8 cellular contexts compared by ENCODE assay signal in genomic region chrX:46759645-46759974, GRCh38. TPM values are rescaled to one million over a fixed set of nuclear protein-coding genes. Genes with fewer than 3 reads are reported as not detected.
DNase-seq lines count a peak whose midpoint lies in the region; ATAC-seq, FAIRE-seq and TF ChIP-seq lines count a peak whose summit lies in the region.

No MANE protein-coding gene starts in this region.

- no peaks in the 10 kb centered on the region for H3K9me3 ChIP-seq in DND-41 (ENCODE audit: insufficient read depth, low read length, severe bottlenecking)

- no peaks in the 10 kb centered on the region for H3K36me3 Mint-ChIP-seq in nephron progenitor cell (ENCODE audit: low read depth)

- DNase-seq in DND-41 (no peak), NB4 (ENCODE audit: low read depth) (peak; percentile 69), bronchial epithelial cell (ENCODE audit: low read depth) (no peak), nephron progenitor cell (no peak), SKM-1 treated with dmso at 0.1 percent for 144 hours (lab: John Stamatoyannopoulos, UW; ENCODE audit: unreplicated experiment) (no peak), NCI-H187 (lab: John Stamatoyannopoulos, UW) (no peak)
- no peak for DNase-seq in central memory CD4-positive, alpha-beta T cell

- ATAC-seq in DND-41 (ENCODE audit: insufficient read depth, low read depth) (peak; percentile 35; the same call in 1 of the 3 replicates), HG02642 (IDR thresholded peaks at IDR 0.05; ENCODE audit: poor library complexity, unreplicated experiment) (no peak)

- peak overlapping the region; percentile 81 for H3K4me2 ChIP-seq in DND-41 (ENCODE audit: insufficient read depth, low read length)

- H3K27me3 ChIP-seq in DND-41 (ENCODE audit: insufficient read depth, low read length, poor library complexity): peaks cover 20% of the 10 kb centered on the region
- no peaks in the 10 kb centered on the region for H3K27me3 ChIP-seq in bronchial epithelial cell (ENCODE audit: control insufficient read depth, insufficient read depth, low read length)

- no peaks in the 10 kb centered on the region for H3K36me3 ChIP-seq in DND-41 (ENCODE audit: insufficient read depth, low read length)
- H3K36me3 ChIP-seq in bronchial epithelial cell (ENCODE audit: control insufficient read depth, insufficient read depth, low read length): no peaks in the 10 kb centered on the region

- H3K4me1 ChIP-seq in DND-41 (ENCODE audit: insufficient read depth, low read length): peaks cover 11% of the 10 kb centered on the region

- H3K4me3 ChIP-seq in DND-41 (ENCODE audit: low read depth in 1 of 2, low read length in 2 of 2): peak overlapping the region in 1 of 2 experiments; percentile 57; a peak in 2 of 4 replicates
- peak overlapping the region; percentile 44 for H3K4me3 ChIP-seq in NB4 (ENCODE audit: low read depth, low read length)
- peak overlapping the region; percentile 59 for H3K4me3 ChIP-seq in bronchial epithelial cell (ENCODE audit: low read depth, low read length)

- no peak for FAIRE-seq in bronchial epithelial cell (lab: Jason Lieb, UNC)

- peak overlapping the region; percentile 62 for H2AFZ ChIP-seq in DND-41 (ENCODE audit: low read depth, low read length)

- H4K20me1 ChIP-seq in DND-41 (ENCODE audit: insufficient read depth, low read length): no peaks in the 10 kb centered on the region

- peak overlapping the region; percentile 43 for H3K9ac ChIP-seq in DND-41 (ENCODE audit: low read depth, low read length)

- no peak for TF ChIP-seq POLR2A in NB4 (IDR thresholded peaks at IDR 0.05; ENCODE audit: extremely low read depth, insufficient read length)

- H3K27ac Mint-ChIP-seq in nephron progenitor cell: no peak overlapping the region

- H3K79me2 ChIP-seq in DND-41 (ENCODE audit: insufficient read depth, low read length): no peaks in the 10 kb centered on the region

- peaks cover 41% of the 10 kb centered on the region for H3K27me3 Mint-ChIP-seq in nephron progenitor cell (ENCODE audit: low read depth, poor library complexity)

- peaks cover 64% of the 10 kb centered on the region for H3K9me3 Mint-ChIP-seq in nephron progenitor cell

- peak overlapping the region; percentile 79 for H3K4me3 Mint-ChIP-seq in nephron progenitor cell

- no peak for TF ChIP-seq CTCF in DND-41 (IDR thresholded peaks at IDR 0.05; ENCODE audit: borderline replicate concordance, extremely low read depth, low read length, poor library complexity, severe bottlenecking)
- TF ChIP-seq CTCF in NB4 (IDR thresholded peaks at IDR 0.05; ENCODE audit: low read depth, low read length): no peak
- no peak for TF ChIP-seq CTCF in bronchial epithelial cell (IDR thresholded peaks at IDR 0.05; ENCODE audit: insufficient read depth, low read length, severe bottlenecking)
- TF ChIP-seq CTCF in nephron progenitor cell (IDR thresholded peaks at IDR 0.05): no peak

- H3K27ac ChIP-seq in DND-41 (ENCODE audit: low read length): no peak overlapping the region

- H3K4me1 Mint-ChIP-seq in nephron progenitor cell: peaks cover 4% of the 10 kb centered on the region

RNA-seq across cellular contexts. Expression of gene SLC9A7, which starts 0.7 kb away (rescaled TPM):
- 8.2 and 15.0 TPM in 2 replicates for total RNA-seq in bronchial epithelial cell
